1 cellular context compared by ENCODE assay signal in the genomic region with DNA sequence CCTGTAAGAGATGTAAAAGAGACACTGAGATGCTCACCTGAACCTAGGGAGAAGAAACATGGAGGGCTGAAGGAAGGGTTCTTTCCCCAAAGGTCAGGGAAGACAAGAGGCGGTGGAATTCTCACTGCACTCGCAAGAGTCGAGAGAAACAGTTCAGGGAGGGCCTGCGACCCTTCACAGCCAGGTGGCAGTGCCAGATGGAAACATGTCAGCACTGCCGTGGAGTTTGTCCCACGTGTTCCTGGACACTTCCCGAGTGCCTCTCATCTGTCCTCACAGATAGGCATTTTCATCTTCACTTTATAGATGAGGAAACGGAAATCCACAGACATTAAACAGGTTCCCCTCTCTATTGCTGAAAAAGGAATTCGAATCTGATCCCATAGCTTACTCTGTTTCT.
TF ChIP-seq lines count a peak whose summit lies in the region.

No MANE protein-coding gene starts in this region.

TF ChIP-seq in HepG2, 621 proteins besides CTCF, POLR2A, EP300 and RAD21 (continued from another document):
- TF ChIP-seq, protein P1, sequence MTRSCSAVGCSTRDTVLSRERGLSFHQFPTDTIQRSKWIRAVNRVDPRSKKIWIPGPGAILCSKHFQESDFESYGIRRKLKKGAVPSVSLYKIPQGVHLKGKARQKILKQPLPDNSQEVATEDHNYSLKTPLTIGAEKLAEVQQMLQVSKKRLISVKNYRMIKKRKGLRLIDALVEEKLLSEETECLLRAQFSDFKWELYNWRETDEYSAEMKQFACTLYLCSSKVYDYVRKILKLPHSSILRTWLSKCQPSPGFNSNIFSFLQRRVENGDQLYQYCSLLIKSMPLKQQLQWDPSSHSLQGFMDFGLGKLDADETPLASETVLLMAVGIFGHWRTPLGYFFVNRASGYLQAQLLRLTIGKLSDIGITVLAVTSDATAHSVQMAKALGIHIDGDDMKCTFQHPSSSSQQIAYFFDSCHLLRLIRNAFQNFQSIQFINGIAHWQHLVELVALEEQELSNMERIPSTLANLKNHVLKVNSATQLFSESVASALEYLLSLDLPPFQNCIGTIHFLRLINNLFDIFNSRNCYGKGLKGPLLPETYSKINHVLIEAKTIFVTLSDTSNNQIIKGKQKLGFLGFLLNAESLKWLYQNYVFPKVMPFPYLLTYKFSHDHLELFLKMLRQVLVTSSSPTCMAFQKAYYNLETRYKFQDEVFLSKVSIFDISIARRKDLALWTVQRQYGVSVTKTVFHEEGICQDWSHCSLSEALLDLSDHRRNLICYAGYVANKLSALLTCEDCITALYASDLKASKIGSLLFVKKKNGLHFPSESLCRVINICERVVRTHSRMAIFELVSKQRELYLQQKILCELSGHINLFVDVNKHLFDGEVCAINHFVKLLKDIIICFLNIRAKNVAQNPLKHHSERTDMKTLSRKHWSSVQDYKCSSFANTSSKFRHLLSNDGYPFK (CRISPR knock-in tag; IDR thresholded peaks at IDR 0.05; ENCODE audit: borderline replicate concordance) = no peak
- TF ChIP-seq STAG1 (CRISPR knock-in tag; IDR thresholded peaks at IDR 0.05) = peak; percentile 32; the same call in 1 of the 2 replicates
- no peak for TF ChIP-seq NCOA2 (CRISPR knock-in tag; IDR thresholded peaks at IDR 0.05)
- TF ChIP-seq ZNF788 (CRISPR knock-in tag; IDR thresholded peaks at IDR 0.05; ENCODE audit: borderline replicate concordance) = no peak
- TF ChIP-seq NCOA5 (CRISPR knock-in tag; IDR thresholded peaks at IDR 0.05) = no peak
- no peak for TF ChIP-seq SRSF4 (IDR thresholded peaks at IDR 0.05; ENCODE audit: low read depth, low read length, poor library complexity, severe bottlenecking)
- TF ChIP-seq, protein P2, sequence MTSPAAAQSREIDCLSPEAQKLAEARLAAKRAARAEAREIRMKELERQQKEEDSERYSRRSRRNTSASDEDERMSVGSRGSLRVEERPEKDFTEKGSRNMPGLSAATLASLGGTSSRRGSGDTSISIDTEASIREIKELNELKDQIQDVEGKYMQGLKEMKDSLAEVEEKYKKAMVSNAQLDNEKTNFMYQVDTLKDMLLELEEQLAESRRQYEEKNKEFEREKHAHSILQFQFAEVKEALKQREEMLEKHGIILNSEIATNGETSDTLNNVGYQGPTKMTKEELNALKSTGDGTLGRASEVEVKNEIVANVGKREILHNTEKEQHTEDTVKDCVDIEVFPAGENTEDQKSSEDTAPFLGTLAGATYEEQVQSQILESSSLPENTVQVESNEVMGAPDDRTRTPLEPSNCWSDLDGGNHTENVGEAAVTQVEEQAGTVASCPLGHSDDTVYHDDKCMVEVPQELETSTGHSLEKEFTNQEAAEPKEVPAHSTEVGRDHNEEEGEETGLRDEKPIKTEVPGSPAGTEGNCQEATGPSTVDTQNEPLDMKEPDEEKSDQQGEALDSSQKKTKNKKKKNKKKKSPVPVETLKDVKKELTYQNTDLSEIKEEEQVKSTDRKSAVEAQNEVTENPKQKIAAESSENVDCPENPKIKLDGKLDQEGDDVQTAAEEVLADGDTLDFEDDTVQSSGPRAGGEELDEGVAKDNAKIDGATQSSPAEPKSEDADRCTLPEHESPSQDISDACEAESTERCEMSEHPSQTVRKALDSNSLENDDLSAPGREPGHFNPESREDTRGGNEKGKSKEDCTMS (CRISPR knock-in tag; conservative IDR thresholded peaks at IDR 0.05) = no peak
TF ChIP-seq in HepG2: peak in this region for 3.
